In the genomic region with DNA sequence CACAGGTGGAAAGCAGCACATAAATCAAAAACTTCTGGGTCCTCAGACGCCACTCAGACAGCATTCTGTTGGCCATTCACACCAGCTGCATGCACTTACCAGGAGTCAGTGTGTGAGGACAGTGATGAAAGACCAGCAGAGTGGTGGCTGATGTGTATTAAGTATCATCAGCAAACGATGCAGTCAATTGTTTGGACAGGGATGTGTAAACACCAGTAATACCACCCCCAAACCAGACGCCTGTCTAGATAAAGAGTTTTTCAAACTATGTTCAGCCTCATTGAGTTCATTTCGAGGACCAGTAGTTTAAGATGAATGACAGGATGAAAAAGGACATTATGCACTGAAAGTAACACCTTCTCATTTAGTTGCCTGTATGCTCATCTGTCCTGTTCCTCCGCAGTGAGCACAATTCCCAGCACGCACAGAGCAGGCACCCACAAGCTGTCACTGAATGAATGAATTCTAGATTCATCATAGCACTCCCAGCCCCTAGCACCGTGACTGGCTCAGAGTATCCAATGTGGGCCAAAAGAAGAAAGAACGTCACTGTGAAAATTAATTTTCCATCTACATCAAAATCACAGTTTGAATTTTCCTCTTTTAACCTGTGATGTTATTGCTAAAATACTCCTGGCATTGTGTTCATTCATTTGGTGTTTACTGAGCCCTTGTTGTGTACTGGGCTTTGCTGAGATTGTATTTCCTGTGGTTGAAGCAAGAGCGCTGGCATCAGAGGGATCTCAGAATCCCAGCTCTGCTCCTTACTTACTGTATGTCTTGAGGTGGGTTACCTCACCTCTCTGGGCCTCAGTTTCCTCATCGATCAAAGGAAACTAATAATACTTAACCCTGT, we compare ENCODE assay signal across 1 cellular context.
TF ChIP-seq lines count a peak whose summit lies in the region.

No MANE protein-coding gene starts in this region.

TF ChIP-seq in SK-N-SH treated with all-trans-retinoic acid at 6 μM for 48 hours, 23 proteins besides CTCF, POLR2A, EP300 and RAD21 (continued from another document):
- TF ChIP-seq ARNTL (CRISPR knock-in tag; IDR thresholded peaks at IDR 0.05; ENCODE audit: borderline replicate concordance, low read depth) (no peak), ISL1 (CRISPR knock-in tag; IDR thresholded peaks at IDR 0.05) (no peak), ZC3H10 (CRISPR knock-in tag; IDR thresholded peaks at IDR 0.05) (no peak), ZFP3 (CRISPR knock-in tag; IDR thresholded peaks at IDR 0.05) (no peak), RARB (CRISPR knock-in tag; IDR thresholded peaks at IDR 0.05) (no peak)
- TF ChIP-seq, protein P1, sequence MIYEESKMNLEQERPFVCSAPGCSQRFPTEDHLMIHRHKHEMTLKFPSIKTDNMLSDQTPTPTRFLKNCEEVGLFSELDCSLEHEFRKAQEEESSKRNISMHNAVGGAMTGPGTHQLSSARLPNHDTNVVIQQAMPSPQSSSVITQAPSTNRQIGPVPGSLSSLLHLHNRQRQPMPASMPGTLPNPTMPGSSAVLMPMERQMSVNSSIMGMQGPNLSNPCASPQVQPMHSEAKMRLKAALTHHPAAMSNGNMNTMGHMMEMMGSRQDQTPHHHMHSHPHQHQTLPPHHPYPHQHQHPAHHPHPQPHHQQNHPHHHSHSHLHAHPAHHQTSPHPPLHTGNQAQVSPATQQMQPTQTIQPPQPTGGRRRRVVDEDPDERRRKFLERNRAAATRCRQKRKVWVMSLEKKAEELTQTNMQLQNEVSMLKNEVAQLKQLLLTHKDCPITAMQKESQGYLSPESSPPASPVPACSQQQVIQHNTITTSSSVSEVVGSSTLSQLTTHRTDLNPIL (CRISPR knock-in tag; IDR thresholded peaks at IDR 0.05; ENCODE audit: low read depth) = no peak
